1 cellular context compared by ENCODE assay signal in the genomic region with DNA sequence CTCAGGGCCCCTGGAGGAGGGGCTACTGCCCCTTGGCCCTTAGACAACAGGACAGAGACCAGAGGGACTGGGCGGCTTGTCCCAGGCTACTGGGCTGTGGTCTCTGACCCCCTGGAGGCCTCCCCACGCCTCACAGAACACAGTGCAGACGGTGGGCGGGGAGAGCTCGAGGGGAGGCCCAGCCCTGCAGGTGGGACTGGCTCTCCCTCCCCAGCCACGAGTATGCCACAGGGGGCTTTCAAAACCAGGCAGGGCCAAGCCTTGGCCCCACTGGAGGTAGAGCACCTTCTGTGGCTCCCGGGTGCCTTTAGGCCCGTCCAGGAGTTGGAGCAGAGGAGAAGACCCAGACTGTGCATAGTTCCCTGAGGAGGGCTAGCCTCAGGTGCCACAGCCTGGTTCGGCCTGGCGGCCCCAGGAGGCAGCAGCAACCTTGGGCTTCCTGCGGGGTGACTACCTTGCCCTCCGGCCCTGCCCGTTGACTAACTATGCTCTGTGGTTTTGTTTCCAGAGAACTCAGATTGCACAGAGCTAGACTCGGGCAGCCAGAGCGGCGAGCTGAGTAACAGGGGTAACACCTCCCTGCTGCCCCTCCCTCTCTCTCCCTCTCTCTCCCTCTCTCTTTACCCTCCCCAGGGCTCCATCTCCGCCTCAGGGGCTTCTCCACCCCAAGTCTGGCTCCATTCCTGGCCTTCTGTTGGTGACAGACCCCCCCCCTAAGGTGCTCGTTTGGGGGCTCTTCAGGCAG.
A peak's percentile ranks its signal among the peaks of the same experiment; 100 is the strongest.
TF ChIP-seq lines count a peak whose summit lies in the region.

No MANE protein-coding gene starts in this region.

TF ChIP-seq in HepG2, 621 proteins besides CTCF, POLR2A, EP300 and RAD21 (continued from another document and continues in another):
- TF ChIP-seq, protein P1, sequence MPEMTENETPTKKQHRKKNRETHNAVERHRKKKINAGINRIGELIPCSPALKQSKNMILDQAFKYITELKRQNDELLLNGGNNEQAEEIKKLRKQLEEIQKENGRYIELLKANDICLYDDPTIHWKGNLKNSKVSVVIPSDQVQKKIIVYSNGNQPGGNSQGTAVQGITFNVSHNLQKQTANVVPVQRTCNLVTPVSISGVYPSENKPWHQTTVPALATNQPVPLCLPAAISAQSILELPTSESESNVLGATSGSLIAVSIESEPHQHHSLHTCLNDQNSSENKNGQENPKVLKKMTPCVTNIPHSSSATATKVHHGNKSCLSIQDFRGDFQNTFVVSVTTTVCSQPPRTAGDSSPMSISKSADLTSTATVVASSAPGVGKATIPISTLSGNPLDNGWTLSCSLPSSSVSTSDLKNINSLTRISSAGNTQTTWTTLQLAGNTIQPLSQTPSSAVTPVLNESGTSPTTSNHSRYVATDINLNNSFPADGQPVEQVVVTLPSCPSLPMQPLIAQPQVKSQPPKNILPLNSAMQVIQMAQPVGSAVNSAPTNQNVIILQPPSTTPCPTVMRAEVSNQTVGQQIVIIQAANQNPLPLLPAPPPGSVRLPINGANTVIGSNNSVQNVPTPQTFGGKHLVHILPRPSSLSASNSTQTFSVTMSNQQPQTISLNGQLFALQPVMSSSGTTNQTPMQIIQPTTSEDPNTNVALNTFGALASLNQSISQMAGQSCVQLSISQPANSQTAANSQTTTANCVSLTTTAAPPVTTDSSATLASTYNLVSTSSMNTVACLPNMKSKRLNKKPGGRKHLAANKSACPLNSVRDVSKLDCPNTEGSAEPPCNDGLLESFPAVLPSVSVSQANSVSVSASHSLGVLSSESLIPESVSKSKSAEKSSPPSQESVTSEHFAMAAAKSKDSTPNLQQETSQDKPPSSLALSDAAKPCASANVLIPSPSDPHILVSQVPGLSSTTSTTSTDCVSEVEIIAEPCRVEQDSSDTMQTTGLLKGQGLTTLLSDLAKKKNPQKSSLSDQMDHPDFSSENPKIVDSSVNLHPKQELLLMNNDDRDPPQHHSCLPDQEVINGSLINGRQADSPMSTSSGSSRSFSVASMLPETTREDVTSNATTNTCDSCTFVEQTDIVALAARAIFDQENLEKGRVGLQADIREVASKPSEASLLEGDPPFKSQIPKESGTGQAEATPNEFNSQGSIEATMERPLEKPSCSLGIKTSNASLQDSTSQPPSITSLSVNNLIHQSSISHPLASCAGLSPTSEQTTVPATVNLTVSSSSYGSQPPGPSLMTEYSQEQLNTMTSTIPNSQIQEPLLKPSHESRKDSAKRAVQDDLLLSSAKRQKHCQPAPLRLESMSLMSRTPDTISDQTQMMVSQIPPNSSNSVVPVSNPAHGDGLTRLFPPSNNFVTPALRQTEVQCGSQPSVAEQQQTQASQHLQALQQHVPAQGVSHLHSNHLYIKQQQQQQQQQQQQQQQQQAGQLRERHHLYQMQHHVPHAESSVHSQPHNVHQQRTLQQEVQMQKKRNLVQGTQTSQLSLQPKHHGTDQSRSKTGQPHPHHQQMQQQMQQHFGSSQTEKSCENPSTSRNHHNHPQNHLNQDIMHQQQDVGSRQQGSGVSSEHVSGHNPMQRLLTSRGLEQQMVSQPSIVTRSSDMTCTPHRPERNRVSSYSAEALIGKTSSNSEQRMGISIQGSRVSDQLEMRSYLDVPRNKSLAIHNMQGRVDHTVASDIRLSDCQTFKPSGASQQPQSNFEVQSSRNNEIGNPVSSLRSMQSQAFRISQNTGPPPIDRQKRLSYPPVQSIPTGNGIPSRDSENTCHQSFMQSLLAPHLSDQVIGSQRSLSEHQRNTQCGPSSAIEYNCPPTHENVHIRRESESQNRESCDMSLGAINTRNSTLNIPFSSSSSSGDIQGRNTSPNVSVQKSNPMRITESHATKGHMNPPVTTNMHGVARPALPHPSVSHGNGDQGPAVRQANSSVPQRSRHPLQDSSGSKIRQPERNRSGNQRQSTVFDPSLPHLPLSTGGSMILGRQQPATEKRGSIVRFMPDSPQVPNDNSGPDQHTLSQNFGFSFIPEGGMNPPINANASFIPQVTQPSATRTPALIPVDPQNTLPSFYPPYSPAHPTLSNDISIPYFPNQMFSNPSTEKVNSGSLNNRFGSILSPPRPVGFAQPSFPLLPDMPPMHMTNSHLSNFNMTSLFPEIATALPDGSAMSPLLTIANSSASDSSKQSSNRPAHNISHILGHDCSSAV (CRISPR knock-in tag; IDR thresholded peaks at IDR 0.05; ENCODE audit: borderline replicate concordance): no peak
- TF ChIP-seq, protein P2, sequence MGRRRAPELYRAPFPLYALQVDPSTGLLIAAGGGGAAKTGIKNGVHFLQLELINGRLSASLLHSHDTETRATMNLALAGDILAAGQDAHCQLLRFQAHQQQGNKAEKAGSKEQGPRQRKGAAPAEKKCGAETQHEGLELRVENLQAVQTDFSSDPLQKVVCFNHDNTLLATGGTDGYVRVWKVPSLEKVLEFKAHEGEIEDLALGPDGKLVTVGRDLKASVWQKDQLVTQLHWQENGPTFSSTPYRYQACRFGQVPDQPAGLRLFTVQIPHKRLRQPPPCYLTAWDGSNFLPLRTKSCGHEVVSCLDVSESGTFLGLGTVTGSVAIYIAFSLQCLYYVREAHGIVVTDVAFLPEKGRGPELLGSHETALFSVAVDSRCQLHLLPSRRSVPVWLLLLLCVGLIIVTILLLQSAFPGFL (CRISPR knock-in tag; IDR thresholded peaks at IDR 0.05): no peak
- TF ChIP-seq ELF1 (CRISPR knock-in tag; IDR thresholded peaks at IDR 0.05) (no peak), SATB2 (CRISPR knock-in tag; IDR thresholded peaks at IDR 0.05) (no peak), NRL (CRISPR knock-in tag; IDR thresholded peaks at IDR 0.05; ENCODE audit: borderline replicate concordance) (no peak), SRSF4 (IDR thresholded peaks at IDR 0.05; ENCODE audit: low read depth, low read length, poor library complexity, severe bottlenecking) (no peak), ZNF484 (CRISPR knock-in tag; IDR thresholded peaks at IDR 0.05; ENCODE audit: borderline replicate concordance, low read depth) (no peak), SSRP1 (CRISPR knock-in tag; IDR thresholded peaks at IDR 0.05) (no peak), CCAR2 (optimal IDR thresholded peaks at IDR 0.05; ENCODE audit: low read depth, low read length) (no peak), HMGA1 (CRISPR knock-in tag; conservative IDR thresholded peaks at IDR 0.05) (no peak), ZC3H4 (CRISPR knock-in tag; IDR thresholded peaks at IDR 0.05; ENCODE audit: borderline replicate concordance) (no peak), ZNF121 (CRISPR knock-in tag; IDR thresholded peaks at IDR 0.05) (no peak), DPF2 (CRISPR knock-in tag; IDR thresholded peaks at IDR 0.05; ENCODE audit: borderline replicate concordance, low read depth) (0 out of 2 replicates have a peak, but pooled peaks have one; percentile 19), PCBP2 (optimal IDR thresholded peaks at IDR 0.05; ENCODE audit: low read depth, low read length, poor library complexity, severe bottlenecking) (no peak), TEAD3 (CRISPR knock-in tag; optimal IDR thresholded peaks at IDR 0.05; ENCODE audit: borderline replicate concordance) (no peak), CHD2 (IDR thresholded peaks at IDR 0.05; ENCODE audit: low read depth, low read length) (no peak), ZNF562 (CRISPR knock-in tag; IDR thresholded peaks at IDR 0.05; ENCODE audit: borderline replicate concordance) (no peak)
- TF ChIP-seq, protein P3, sequence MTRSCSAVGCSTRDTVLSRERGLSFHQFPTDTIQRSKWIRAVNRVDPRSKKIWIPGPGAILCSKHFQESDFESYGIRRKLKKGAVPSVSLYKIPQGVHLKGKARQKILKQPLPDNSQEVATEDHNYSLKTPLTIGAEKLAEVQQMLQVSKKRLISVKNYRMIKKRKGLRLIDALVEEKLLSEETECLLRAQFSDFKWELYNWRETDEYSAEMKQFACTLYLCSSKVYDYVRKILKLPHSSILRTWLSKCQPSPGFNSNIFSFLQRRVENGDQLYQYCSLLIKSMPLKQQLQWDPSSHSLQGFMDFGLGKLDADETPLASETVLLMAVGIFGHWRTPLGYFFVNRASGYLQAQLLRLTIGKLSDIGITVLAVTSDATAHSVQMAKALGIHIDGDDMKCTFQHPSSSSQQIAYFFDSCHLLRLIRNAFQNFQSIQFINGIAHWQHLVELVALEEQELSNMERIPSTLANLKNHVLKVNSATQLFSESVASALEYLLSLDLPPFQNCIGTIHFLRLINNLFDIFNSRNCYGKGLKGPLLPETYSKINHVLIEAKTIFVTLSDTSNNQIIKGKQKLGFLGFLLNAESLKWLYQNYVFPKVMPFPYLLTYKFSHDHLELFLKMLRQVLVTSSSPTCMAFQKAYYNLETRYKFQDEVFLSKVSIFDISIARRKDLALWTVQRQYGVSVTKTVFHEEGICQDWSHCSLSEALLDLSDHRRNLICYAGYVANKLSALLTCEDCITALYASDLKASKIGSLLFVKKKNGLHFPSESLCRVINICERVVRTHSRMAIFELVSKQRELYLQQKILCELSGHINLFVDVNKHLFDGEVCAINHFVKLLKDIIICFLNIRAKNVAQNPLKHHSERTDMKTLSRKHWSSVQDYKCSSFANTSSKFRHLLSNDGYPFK (CRISPR knock-in tag; IDR thresholded peaks at IDR 0.05; ENCODE audit: borderline replicate concordance): no peak
- TF ChIP-seq, protein P4, sequence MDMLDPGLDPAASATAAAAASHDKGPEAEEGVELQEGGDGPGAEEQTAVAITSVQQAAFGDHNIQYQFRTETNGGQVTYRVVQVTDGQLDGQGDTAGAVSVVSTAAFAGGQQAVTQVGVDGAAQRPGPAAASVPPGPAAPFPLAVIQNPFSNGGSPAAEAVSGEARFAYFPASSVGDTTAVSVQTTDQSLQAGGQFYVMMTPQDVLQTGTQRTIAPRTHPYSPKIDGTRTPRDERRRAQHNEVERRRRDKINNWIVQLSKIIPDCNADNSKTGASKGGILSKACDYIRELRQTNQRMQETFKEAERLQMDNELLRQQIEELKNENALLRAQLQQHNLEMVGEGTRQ (IDR thresholded peaks at IDR 0.05; ENCODE audit: low read depth, low read length): no peak
- TF ChIP-seq, protein P4 (CRISPR knock-in tag; IDR thresholded peaks at IDR 0.05; ENCODE audit: borderline replicate concordance): no peak
- TF ChIP-seq, protein P5, sequence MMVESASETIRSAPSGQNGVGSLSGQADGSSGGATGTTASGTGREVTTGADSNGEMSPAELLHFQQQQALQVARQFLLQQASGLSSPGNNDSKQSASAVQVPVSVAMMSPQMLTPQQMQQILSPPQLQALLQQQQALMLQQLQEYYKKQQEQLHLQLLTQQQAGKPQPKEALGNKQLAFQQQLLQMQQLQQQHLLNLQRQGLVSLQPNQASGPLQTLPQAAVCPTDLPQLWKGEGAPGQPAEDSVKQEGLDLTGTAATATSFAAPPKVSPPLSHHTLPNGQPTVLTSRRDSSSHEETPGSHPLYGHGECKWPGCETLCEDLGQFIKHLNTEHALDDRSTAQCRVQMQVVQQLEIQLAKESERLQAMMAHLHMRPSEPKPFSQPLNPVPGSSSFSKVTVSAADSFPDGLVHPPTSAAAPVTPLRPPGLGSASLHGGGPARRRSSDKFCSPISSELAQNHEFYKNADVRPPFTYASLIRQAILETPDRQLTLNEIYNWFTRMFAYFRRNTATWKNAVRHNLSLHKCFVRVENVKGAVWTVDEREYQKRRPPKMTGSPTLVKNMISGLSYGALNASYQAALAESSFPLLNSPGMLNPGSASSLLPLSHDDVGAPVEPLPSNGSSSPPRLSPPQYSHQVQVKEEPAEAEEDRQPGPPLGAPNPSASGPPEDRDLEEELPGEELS (CRISPR knock-in tag; IDR thresholded peaks at IDR 0.05): no peak
- TF ChIP-seq, protein P6, sequence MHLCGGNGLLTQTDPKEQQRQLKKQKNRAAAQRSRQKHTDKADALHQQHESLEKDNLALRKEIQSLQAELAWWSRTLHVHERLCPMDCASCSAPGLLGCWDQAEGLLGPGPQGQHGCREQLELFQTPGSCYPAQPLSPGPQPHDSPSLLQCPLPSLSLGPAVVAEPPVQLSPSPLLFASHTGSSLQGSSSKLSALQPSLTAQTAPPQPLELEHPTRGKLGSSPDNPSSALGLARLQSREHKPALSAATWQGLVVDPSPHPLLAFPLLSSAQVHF (CRISPR knock-in tag; IDR thresholded peaks at IDR 0.05): no peak
- TF ChIP-seq, protein P7, sequence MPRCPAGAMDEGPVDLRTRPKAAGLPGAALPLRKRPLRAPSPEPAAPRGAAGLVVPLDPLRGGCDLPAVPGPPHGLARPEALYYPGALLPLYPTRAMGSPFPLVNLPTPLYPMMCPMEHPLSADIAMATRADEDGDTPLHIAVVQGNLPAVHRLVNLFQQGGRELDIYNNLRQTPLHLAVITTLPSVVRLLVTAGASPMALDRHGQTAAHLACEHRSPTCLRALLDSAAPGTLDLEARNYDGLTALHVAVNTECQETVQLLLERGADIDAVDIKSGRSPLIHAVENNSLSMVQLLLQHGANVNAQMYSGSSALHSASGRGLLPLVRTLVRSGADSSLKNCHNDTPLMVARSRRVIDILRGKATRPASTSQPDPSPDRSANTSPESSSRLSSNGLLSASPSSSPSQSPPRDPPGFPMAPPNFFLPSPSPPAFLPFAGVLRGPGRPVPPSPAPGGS (CRISPR knock-in tag; IDR thresholded peaks at IDR 0.05): no peak
- TF ChIP-seq, protein P8, sequence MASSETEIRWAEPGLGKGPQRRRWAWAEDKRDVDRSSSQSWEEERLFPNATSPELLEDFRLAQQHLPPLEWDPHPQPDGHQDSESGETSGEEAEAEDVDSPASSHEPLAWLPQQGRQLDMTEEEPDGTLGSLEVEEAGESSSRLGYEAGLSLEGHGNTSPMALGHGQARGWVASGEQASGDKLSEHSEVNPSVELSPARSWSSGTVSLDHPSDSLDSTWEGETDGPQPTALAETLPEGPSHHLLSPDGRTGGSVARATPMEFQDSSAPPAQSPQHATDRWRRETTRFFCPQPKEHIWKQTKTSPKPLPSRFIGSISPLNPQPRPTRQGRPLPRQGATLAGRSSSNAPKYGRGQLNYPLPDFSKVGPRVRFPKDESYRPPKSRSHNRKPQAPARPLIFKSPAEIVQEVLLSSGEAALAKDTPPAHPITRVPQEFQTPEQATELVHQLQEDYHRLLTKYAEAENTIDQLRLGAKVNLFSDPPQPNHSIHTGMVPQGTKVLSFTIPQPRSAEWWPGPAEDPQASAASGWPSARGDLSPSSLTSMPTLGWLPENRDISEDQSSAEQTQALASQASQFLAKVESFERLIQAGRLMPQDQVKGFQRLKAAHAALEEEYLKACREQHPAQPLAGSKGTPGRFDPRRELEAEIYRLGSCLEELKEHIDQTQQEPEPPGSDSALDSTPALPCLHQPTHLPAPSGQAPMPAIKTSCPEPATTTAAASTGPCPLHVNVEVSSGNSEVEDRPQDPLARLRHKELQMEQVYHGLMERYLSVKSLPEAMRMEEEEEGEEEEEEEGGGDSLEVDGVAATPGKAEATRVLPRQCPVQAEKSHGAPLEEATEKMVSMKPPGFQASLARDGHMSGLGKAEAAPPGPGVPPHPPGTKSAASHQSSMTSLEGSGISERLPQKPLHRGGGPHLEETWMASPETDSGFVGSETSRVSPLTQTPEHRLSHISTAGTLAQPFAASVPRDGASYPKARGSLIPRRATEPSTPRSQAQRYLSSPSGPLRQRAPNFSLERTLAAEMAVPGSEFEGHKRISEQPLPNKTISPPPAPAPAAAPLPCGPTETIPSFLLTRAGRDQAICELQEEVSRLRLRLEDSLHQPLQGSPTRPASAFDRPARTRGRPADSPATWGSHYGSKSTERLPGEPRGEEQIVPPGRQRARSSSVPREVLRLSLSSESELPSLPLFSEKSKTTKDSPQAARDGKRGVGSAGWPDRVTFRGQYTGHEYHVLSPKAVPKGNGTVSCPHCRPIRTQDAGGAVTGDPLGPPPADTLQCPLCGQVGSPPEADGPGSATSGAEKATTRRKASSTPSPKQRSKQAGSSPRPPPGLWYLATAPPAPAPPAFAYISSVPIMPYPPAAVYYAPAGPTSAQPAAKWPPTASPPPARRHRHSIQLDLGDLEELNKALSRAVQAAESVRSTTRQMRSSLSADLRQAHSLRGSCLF (CRISPR knock-in tag; IDR thresholded peaks at IDR 0.05; ENCODE audit: borderline replicate concordance): no peak
- TF ChIP-seq, protein P9, sequence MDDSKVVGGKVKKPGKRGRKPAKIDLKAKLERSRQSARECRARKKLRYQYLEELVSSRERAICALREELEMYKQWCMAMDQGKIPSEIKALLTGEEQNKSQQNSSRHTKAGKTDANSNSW (CRISPR knock-in tag; IDR thresholded peaks at IDR 0.05; ENCODE audit: borderline replicate concordance): no peak
